25 cellular contexts compared by ENCODE assay signal in the genomic region with DNA sequence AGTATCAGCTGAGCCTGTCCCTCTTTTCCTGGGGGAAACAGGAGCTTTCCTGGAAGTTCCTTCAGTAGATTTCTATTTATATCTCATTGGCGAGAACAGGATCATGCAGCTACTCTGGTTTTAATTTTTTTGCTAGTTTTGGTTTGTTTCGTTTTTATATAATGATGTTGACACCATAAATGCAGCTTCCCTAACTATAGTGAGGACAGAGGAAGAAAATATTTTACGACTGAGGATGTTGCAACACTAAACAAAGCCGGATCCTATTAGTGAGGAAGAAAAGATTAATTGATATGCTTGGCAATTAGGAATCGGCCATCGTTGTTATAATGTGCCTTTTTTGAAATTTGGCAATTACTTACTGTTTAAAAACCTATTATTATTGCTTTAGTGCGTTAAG. TPM values are rescaled to one million over a fixed set of nuclear protein-coding genes. Genes with fewer than 3 reads are reported as not detected.
DNase-seq lines count a peak whose midpoint lies in the region; ATAC-seq, FAIRE-seq and TF ChIP-seq lines count a peak whose summit lies in the region.
"Had no signal": no experiment of that assay in that cellular context is flagged by ENCODE, and none has a peak within 500 bp of the region (broad histone marks: within the 10 kb centered on the region; RNA-seq: fewer than 3 reads in every experiment).

No MANE protein-coding gene starts in this region.

- intact Hi-C loops in lower lobe of right lung (cut with DNase I) (no loop called here), tibial artery (cut with DNase I; ENCODE audit: low total_unique reads) (no loop called here)

- H3K27me3 ChIP-seq in lower lobe of right lung (ENCODE audit: low read depth) = no peaks in the 10 kb centered on the region
- H3K27me3 ChIP-seq in tibial artery = no peaks in the 10 kb centered on the region
- H3K27me3 ChIP-seq: BE2C, MG63 had no signal

- DNase-seq in CD1c-positive myeloid dendritic cell (ENCODE audit: extremely low spot score) = peak; percentile 68
- peak; percentile 31 for DNase-seq in NB4 (ENCODE audit: low read depth)
- DNase-seq in lower lobe of right lung = no peak
- DNase-seq in tibial artery = no peak
- no peak for DNase-seq in nucleus accumbens (lab: John Stamatoyannopoulos, UW)
- DNase-seq: BE2C; CD4-positive, alpha-beta T cell; COR-L47; DMS79; MG63; NCI-H1105 treated with DMSO at 0.1 percent for 48 hours; NCI-H1694; NCI-H2081; NCI-H2171; NCI-H446; NCI-H526; SIG-M5 had no signal

- H3K4me1 ChIP-seq in lower lobe of right lung = no peaks in the 10 kb centered on the region
- no peaks in the 10 kb centered on the region for H3K4me1 ChIP-seq in tibial artery
- H3K4me1 ChIP-seq: A549, BE2C had no signal

- H3K9me3 ChIP-seq in lower lobe of right lung (peaks cover 3% of the 10 kb centered on the region), tibial artery (no peaks in the 10 kb centered on the region)
- H3K9me3 ChIP-seq: A549, BE2C, MG63 had no signal

- peak in 1 of 2 donors; percentile 35 for ATAC-seq in lower lobe of right lung
- ATAC-seq in GM19452 (IDR thresholded peaks at IDR 0.05; ENCODE audit: unreplicated experiment) = no peak
- no peak for ATAC-seq in HG02852 (IDR thresholded peaks at IDR 0.05; ENCODE audit: unreplicated experiment)
- ATAC-seq: A549, K562, SK-N-SH treated with all-trans-retinoic acid at 6 μM for 48 hours had no signal

- no peak for TF ChIP-seq CTCF in NB4 (IDR thresholded peaks at IDR 0.05; ENCODE audit: low read depth, low read length)
- TF ChIP-seq CTCF in lower lobe of right lung (IDR thresholded peaks at IDR 0.05) = no peak
- TF ChIP-seq CTCF in tibial artery (IDR thresholded peaks at IDR 0.05) = no peak

- H3K36me3 ChIP-seq in lower lobe of right lung (peaks cover 56% of the 10 kb centered on the region), tibial artery (peaks cover 23 to 69% (median 59%) of the 10 kb centered on the region in 3 donors)
- H3K36me3 ChIP-seq: BE2C, MG63 had no signal

- H3K27ac ChIP-seq in lower lobe of right lung = peak overlapping the region; percentile 37
- no peak overlapping the region for H3K27ac ChIP-seq in tibial artery
- H3K27ac ChIP-seq: A549, RWPE1 had no signal

- peak; percentile 18 for FAIRE-seq in endometrium (lab: Jason Lieb, UNC)
- FAIRE-seq: A549, H54, K562 had no signal

- no peak overlapping the region for H3K4me3 ChIP-seq in NB4 (ENCODE audit: low read depth, low read length)
- H3K4me3 ChIP-seq in lower lobe of right lung = no peak overlapping the region
- no peak overlapping the region for H3K4me3 ChIP-seq in tibial artery
- H3K4me3 ChIP-seq: A549, K562, MG63 had no signal

- no peak for TF ChIP-seq POLR2A in NB4 (IDR thresholded peaks at IDR 0.05; ENCODE audit: extremely low read depth, insufficient read length)

RNA-seq across cellular contexts. Expression of gene KDM1B, which starts 16.6 kb away (rescaled TPM):
- total RNA-seq in lower lobe of right lung = 26.0 TPM

RNA-seq across cellular contexts. Expression of gene TPMT, which starts 17.0 kb away (rescaled TPM):
- 14.0 TPM for total RNA-seq in lower lobe of right lung

RNA-seq across cellular contexts. Expression of gene NHLRC1, which starts 49.4 kb away (rescaled TPM):
- 2.4 TPM for total RNA-seq in lower lobe of right lung
- total RNA-seq: K562 had no signal

Comparison
In these comparisons a context has a peak if more than half of its experiments do, and no peak if none do; other contexts are left out.
1. DNase-seq: peak in CD1c-positive myeloid dendritic cell (single experiment) and NB4 (single experiment); none in lower lobe of right lung (single experiment), tibial artery (0 of 2) and nucleus accumbens (0 of 56).